Comparison of ENCODE assay signal across 13 cellular contexts in the genomic region with DNA sequence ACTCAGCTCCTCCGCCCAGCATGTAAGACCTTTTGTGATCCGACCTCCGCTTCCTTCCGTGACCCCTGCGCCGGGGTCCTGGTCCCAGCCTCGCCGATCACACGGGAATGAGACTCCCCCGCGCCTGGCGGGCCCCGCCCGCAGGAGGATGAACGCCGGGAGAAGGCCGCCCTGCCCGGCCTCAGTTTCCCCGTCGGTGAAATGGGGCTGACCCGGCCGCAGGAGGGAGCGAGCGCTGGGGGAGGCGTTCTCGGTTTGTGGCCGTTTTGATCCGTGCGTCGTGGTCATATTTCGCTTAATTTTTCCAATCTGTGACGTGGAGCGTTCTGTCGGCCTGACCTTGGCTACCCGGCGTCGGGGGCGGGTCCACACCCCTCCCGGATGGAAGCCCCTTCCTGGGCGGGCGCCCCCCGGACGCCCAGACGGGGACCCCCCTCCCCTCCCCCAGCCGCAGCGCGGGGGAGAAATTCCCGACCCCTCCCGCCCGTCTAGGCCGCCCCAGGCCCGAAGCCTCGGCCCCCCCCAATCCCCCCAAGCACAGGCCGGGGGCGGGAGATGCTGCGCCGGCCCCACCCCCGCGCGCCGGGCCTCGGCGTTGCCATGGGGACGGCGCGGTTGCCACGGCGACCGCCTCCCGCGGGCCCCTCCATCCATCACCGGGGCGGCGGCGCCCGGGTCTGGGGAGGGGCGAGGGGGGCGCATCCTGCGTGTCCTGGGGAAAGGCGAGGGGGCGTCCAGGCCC. TPM values are rescaled to one million over a fixed set of nuclear protein-coding genes. Genes with fewer than 3 reads are reported as not detected.
DNase-seq lines count a peak whose midpoint lies in the region; ATAC-seq and TF ChIP-seq lines count a peak whose summit lies in the region.
"Had no signal": no experiment of that assay in that cellular context is flagged by ENCODE, and none has a peak within 500 bp of the region (broad histone marks: within the 10 kb centered on the region; RNA-seq: fewer than 3 reads in every experiment).

No MANE protein-coding gene starts in this region.

- no peak overlapping the region for H3K4me2 ChIP-seq in osteoblast (ENCODE audit: insufficient read depth, low read length)

- no peaks in the 10 kb centered on the region for H3K79me2 ChIP-seq in osteoblast (ENCODE audit: insufficient read depth, low read length)

- peaks cover 15% of the 10 kb centered on the region for H3K4me1 Mint-ChIP-seq in glutamatergic neuron (ENCODE audit: low read depth, unreplicated experiment)

- no peaks in the 10 kb centered on the region for H3K4me1 ChIP-seq in osteoblast (ENCODE audit: insufficient read depth, low read length)

- H3K9me3 ChIP-seq in osteoblast (ENCODE audit: low read depth, low read length): no peaks in the 10 kb centered on the region

- TF ChIP-seq POLR2A in GM18505 (IDR thresholded peaks at IDR 0.05; ENCODE audit: borderline replicate concordance, extremely low read depth, insufficient read depth, insufficient read length): no peak

- H3K36me3 ChIP-seq in osteoblast (ENCODE audit: insufficient read depth, low read length): no peaks in the 10 kb centered on the region

- H2AFZ ChIP-seq in osteoblast (ENCODE audit: low read length): no peak overlapping the region

- no peak overlapping the region for H3K4me3 Mint-ChIP-seq in glutamatergic neuron (ENCODE audit: unreplicated experiment)

- no peaks in the 10 kb centered on the region for H3K27me3 ChIP-seq in osteoblast (ENCODE audit: insufficient read depth, low read length)

- H4K20me1 ChIP-seq in osteoblast (ENCODE audit: insufficient read depth, low read length): no peaks in the 10 kb centered on the region

- no peak overlapping the region for H3K27ac ChIP-seq in osteoblast (ENCODE audit: low read depth, low read length)

- ATAC-seq in GM18505 (IDR thresholded peaks at IDR 0.05; ENCODE audit: unreplicated experiment) (no peak), GM21381 (IDR thresholded peaks at IDR 0.05; ENCODE audit: unreplicated experiment) (no peak), left lobe of liver (no peak)

- TF ChIP-seq CTCF in glutamatergic neuron (IDR thresholded peaks at IDR 0.05; ENCODE audit: partially characterized antibody, unreplicated experiment) (no peak), osteoblast (IDR thresholded peaks at IDR 0.05; ENCODE audit: extremely low read depth, low read depth, low read length) (no peak)

- H3K27me3 Mint-ChIP-seq in glutamatergic neuron (ENCODE audit: unreplicated experiment): peaks cover 18% of the 10 kb centered on the region

- no peak overlapping the region for H3K27ac Mint-ChIP-seq in glutamatergic neuron (ENCODE audit: unreplicated experiment)

- peaks cover 5% of the 10 kb centered on the region for H3K36me3 Mint-ChIP-seq in glutamatergic neuron (ENCODE audit: unreplicated experiment)

- H3K9me3 Mint-ChIP-seq in glutamatergic neuron (ENCODE audit: unreplicated experiment): peaks cover 18% of the 10 kb centered on the region

- H3K4me3 ChIP-seq in osteoblast (ENCODE audit: insufficient read depth, low read length): no peak overlapping the region

- peak; percentile 27 for DNase-seq in 8988T
- DNase-seq in NCI-H2227 treated with DMSO at 0.1 percent for 48 hours (lab: John Stamatoyannopoulos, UW): peak; percentile 20
- peak; percentile 63 for DNase-seq in glutamatergic neuron
- DNase-seq in osteoblast (ENCODE audit: insufficient read length, low spot score, missing footprints): peak; percentile 89
- DNase-seq in NCI-H2171 (lab: John Stamatoyannopoulos, UW): no peak
- DNase-seq in left lobe of liver (ENCODE audit: low spot score): no peak
- DNase-seq: activated CD4-positive, CD25-positive, alpha-beta regulatory T cell; AML-193; NCI-H1105 treated with DMSO at 0.1 percent for 48 hours; NK-92 treated with Interleukin-12 subunit alpha and Interleukin-12 subunit beta, amount 100 ng/mL, for 24 hours had no signal

RNA-seq across cellular contexts. Expression of a gene that starts 11.1 kb away (rescaled TPM):
- total RNA-seq in glutamatergic neuron (ENCODE audit: unreplicated experiment) (349 TPM), osteoblast (9.7 and 10.5 TPM in 2 replicates), left lobe of liver (6.6 TPM)

RNA-seq across cellular contexts. Expression of a gene that starts 24.6 kb away (rescaled TPM):
- total RNA-seq in glutamatergic neuron (ENCODE audit: unreplicated experiment): 0.78 TPM
- not detected in 2 replicates for total RNA-seq in osteoblast
- not detected for total RNA-seq in left lobe of liver
- total RNA-seq: bronchial epithelial cell had no signal

RNA-seq across cellular contexts. Expression of a gene that starts 31.1 kb away (rescaled TPM):
- total RNA-seq in glutamatergic neuron (ENCODE audit: unreplicated experiment): 1.1 TPM
- 0.36 and 0.59 TPM in 2 replicates for total RNA-seq in osteoblast
- total RNA-seq in left lobe of liver: 0.18 TPM

RNA-seq across cellular contexts. Expression of a gene that starts 43.6 kb away (rescaled TPM):
- total RNA-seq in glutamatergic neuron (ENCODE audit: unreplicated experiment) (10.7 TPM), osteoblast (32.7 and 52.1 TPM in 2 replicates), left lobe of liver (4.3 TPM)

RNA-seq across cellular contexts. Expression of a gene that starts 56.8 kb away (rescaled TPM):
- total RNA-seq in glutamatergic neuron (ENCODE audit: unreplicated experiment) (51.7 TPM), osteoblast (29.8 and 38.7 TPM in 2 replicates), left lobe of liver (22.2 TPM)

Comparison
In these comparisons a context has a peak if more than half of its experiments do, and no peak if none do; other contexts are left out.
1. DNase-seq: peak in 8988T (single experiment), NCI-H2227 treated with DMSO at 0.1 percent for 48 hours (single experiment), glutamatergic neuron (single experiment) and osteoblast (single experiment); none in NCI-H2171 (single experiment) and left lobe of liver (single experiment).
2. RNA of a gene that starts 11.1 kb away (total RNA-seq): 349 TPM in glutamatergic neuron (single experiment); 9.7 to 10.5 TPM in osteoblast and 6.6 TPM in left lobe of liver (single experiment); every median in the first group is over 10 times any median in the second.